ENCODE assay signal across 8 cellular contexts in genomic region chr18:34976899-34977786, GRCh38.
DNase-seq lines count a peak whose midpoint lies in the region; ATAC-seq and TF ChIP-seq lines count a peak whose summit lies in the region.

No MANE protein-coding gene starts in this region.

- H3K36me3 Mint-ChIP-seq in effector memory CD8-positive, alpha-beta T cell (ENCODE audit: insufficient read depth): peaks cover 9% of the 10 kb centered on the region
- no peaks in the 10 kb centered on the region for H3K36me3 Mint-ChIP-seq in mesothelial cell of epicardium

- TF ChIP-seq CTCF in AG04450 (IDR thresholded peaks at IDR 0.05; ENCODE audit: low read depth, low read length) (no peak), mesothelial cell of epicardium (IDR thresholded peaks at IDR 0.05; ENCODE audit: unreplicated experiment) (no peak)

- peaks cover 5 to 16% of the 10 kb centered on the region in 2 donors for H3K27me3 Mint-ChIP-seq in effector memory CD8-positive, alpha-beta T cell
- peaks cover 56% of the 10 kb centered on the region for H3K27me3 Mint-ChIP-seq in mesothelial cell of epicardium (ENCODE audit: low read depth)

- CTCF ChIA-PET in AG04450 (lab: Charles Lee): no interaction called here

- peak overlapping the region; percentile 85 to 87 for H3K27ac Mint-ChIP-seq in effector memory CD8-positive, alpha-beta T cell
- H3K27ac Mint-ChIP-seq in mesothelial cell of epicardium: peak overlapping the region; percentile 47

- H3K27ac ChIP-seq in AG04450 (ENCODE audit: low read depth, low read length): no peak overlapping the region

- H3K27me3 ChIP-seq in AG04450 (ENCODE audit: control insufficient read depth, insufficient read depth, low read length): peaks cover 19% of the 10 kb centered on the region

- no peak for DNase-seq in AG04450 (ENCODE audit: low read depth, low spot score)
- peak; percentile 32 for DNase-seq in GM19238 (ENCODE audit: insufficient read length, low spot score)
- peak; percentile 90 for DNase-seq in NCI-H748 (lab: John Stamatoyannopoulos, UW; ENCODE audit: unreplicated experiment)
- peak; percentile 72 for DNase-seq in activated CD8-positive, alpha-beta memory T cell treated with anti-CD3 and anti-CD28 coated beads for 4 hours (ENCODE audit: low read depth in 2 of 2)
- DNase-seq in effector memory CD8-positive, alpha-beta T cell: peak; percentile 71 to 73 (median 72)
- peak; percentile 60 to 77 for DNase-seq in mesothelial cell of epicardium (ENCODE audit: low spot score in 2 of 2, unreplicated experiment in 2 of 2)
- peak; percentile 67 to 70 for DNase-seq in stimulated activated CD8-positive, alpha-beta memory T cell treated with anti-CD3 and anti-CD28 coated beads, Interleukin-15, amount 100 ng/mL, for 4 hours (ENCODE audit: low read depth in 2 of 2)

- peak overlapping the region; percentile 88 to 92 for H3K4me3 Mint-ChIP-seq in effector memory CD8-positive, alpha-beta T cell
- H3K4me3 Mint-ChIP-seq in mesothelial cell of epicardium: peak overlapping the region; percentile 80

- ATAC-seq in HG03378 (IDR thresholded peaks at IDR 0.05; ENCODE audit: unreplicated experiment): peak; percentile 33
- peak; percentile 81 for ATAC-seq in effector memory CD8-positive, alpha-beta T cell (replicated peaks)

- H3K4me1 Mint-ChIP-seq in effector memory CD8-positive, alpha-beta T cell (ENCODE audit: low read depth in 2 of 2): peaks cover 26 to 32% of the 10 kb centered on the region in 2 donors
- H3K4me1 Mint-ChIP-seq in mesothelial cell of epicardium: peaks cover 27% of the 10 kb centered on the region

- H3K9me3 Mint-ChIP-seq in effector memory CD8-positive, alpha-beta T cell: no peaks in the 10 kb centered on the region
- H3K9me3 Mint-ChIP-seq in mesothelial cell of epicardium: no peaks in the 10 kb centered on the region

- H3K9me3 ChIP-seq in AG04450 (ENCODE audit: control insufficient read depth, insufficient read depth, low read length): peaks cover 7% of the 10 kb centered on the region; the same call in 1 of the 2 replicates

- peak overlapping the region; percentile 78 for H3K4me3 ChIP-seq in AG04450 (ENCODE audit: low read depth, low read length)

- POLR2A ChIA-PET in AG04450 (lab: Yijun Ruan, JAX): no interaction called here
